22 cellular contexts compared by ENCODE assay signal in genomic region chr19:1482361-1483066, GRCh38. TPM values are rescaled to one million over a fixed set of nuclear protein-coding genes. Genes with fewer than 3 reads are reported as not detected.
A peak's percentile ranks its signal among the peaks of the same experiment; 100 is the strongest.
DNase-seq lines count a peak whose midpoint lies in the region; ATAC-seq, FAIRE-seq and TF ChIP-seq lines count a peak whose summit lies in the region.
"Had no signal": no experiment of that assay in that cellular context is flagged by ENCODE, and none has a peak within 500 bp of the region (broad histone marks: within the 10 kb centered on the region; RNA-seq: fewer than 3 reads in every experiment).

No MANE protein-coding gene starts in this region.

- no peaks in the 10 kb centered on the region for H4K20me1 ChIP-seq in GM12878 (ENCODE audit: control insufficient read depth, insufficient read depth)

- no peak for TF ChIP-seq EP300 in GM12878 (IDR thresholded peaks at IDR 0.05; ENCODE audit: borderline replicate concordance in 1 of 2, control insufficient read depth in 1 of 2, low read depth in 2 of 2, low read length in 2 of 2)

- POLR2A ChIA-PET in GM12878 (lab: Charles Lee) = no interaction called here

- DNase-seq in AG08396 (ENCODE audit: low spot score) (peak; percentile 12), D721Med (ENCODE audit: insufficient read length, low spot score) (peak; percentile 22), GM12878 (ENCODE audit: low read depth, low spot score) (no peak), neuronal stem cell (ENCODE audit: low spot score) (no peak), HuH-7.5 (ENCODE audit: low spot score) (no peak), NCI-H774 (lab: John Stamatoyannopoulos, UW) (no peak), NCI-H510A treated with DMSO at 0.1 percent for 48 hours (lab: John Stamatoyannopoulos, UW) (no peak)
- DNase-seq: DMS79 treated with DMSO at 0.1 percent for 48 hours, GOT3, HFFc6, Karpas-422, MM.1S, NCI-H1105, NCI-H1694 treated with DMSO at 0.1 percent for 48 hours, NCI-H2107, NCI-H345, NCI-H526 treated with DMSO at 0.1 percent for 48 hours, OCI-M1, RPMI8226 had no signal

- no peak for ATAC-seq in GM12878

- peak overlapping the region; percentile 21 for H3K14ac ChIP-seq in neuronal stem cell (ENCODE audit: low read length)

- 83% methylated on average over 28 of the region's 31 CpGs for WGBS in GM12878 (ENCODE audit: insufficient coverage, insufficient replicate concordance, low lambda C conversion rate, missing lambda C conversion rate)
- WGBS in neuronal stem cell (ENCODE audit: extremely low coverage in 2 of 2, insufficient read length in 2 of 2, insufficient replicate concordance in 1 of 2), 2 donors = no CpG with 5 or more reads among the region's 31 CpGs

- H3K79me2 ChIP-seq in GM12878 (ENCODE audit: control insufficient read depth, insufficient read depth, low read length) = peaks cover 8% of the 10 kb centered on the region

- FAIRE-seq in D721Med (lab: Jason Lieb, UNC) (no peak), GM12878 (lab: Jason Lieb, UNC) (no peak)
- FAIRE-seq: GM18507 had no signal

- peak overlapping the region; percentile 43 for H4K8ac ChIP-seq in neuronal stem cell (ENCODE audit: low read depth, low read length)

- peak overlapping the region; percentile 81 for H2AK5ac ChIP-seq in neuronal stem cell (ENCODE audit: low read depth, low read length)

- no peak overlapping the region for H2BK5ac ChIP-seq in neuronal stem cell (ENCODE audit: low read length)

- H2BK120ac ChIP-seq in neuronal stem cell (ENCODE audit: low read depth, low read length) = peak overlapping the region; percentile 72

- no peaks in the 10 kb centered on the region for H3K36me3 ChIP-seq in GM12878 (ENCODE audit: control insufficient read depth in 2 of 2, insufficient read depth in 2 of 2, low read length in 1 of 2)
- H3K36me3 ChIP-seq in neuronal stem cell (replicated peaks in 1 of 2; ENCODE audit: control insufficient read depth in 2 of 2, insufficient read depth in 2 of 2, low read length in 2 of 2) = peaks cover 0 to under 1% of the 10 kb centered on the region in 2 donors

- BruUV-seq in GM12878 (replicated peaks; lab: Mats Ljungman, UMichigan) = no TSS peak

- H3K23ac ChIP-seq in neuronal stem cell (ENCODE audit: low read depth, low read length, poor library complexity) = peak overlapping the region; percentile 89

- H4K91ac ChIP-seq in neuronal stem cell (ENCODE audit: low read depth, low read length, poor library complexity) = peak overlapping the region; percentile 89

- SMC1A ChIA-PET in GM12878 (lab: Charles Lee; ENCODE audit: uncharacterized antibody, unreplicated experiment) = no interaction called here

- CTCF ChIA-PET in GM12878 (lab: Yijun Ruan, JAX) = no interaction called here

- H3K79me1 ChIP-seq in neuronal stem cell (ENCODE audit: low read depth, low read length) = peaks cover 15% of the 10 kb centered on the region

- no peak overlapping the region for H3K4me3 ChIP-seq in GM12878
- H3K4me3 ChIP-seq in neuronal stem cell (ENCODE audit: low read length in 2 of 2) = peak overlapping the region in 1 of 2 donors; percentile 23
- H3K4me3 ChIP-seq: SJSA1 had no signal

- no peak for TF ChIP-seq POLR2A in GM12878 (IDR thresholded peaks at IDR 0.05; ENCODE audit: low read depth, low read length)

- peak overlapping the region; percentile 38 for H2BK15ac ChIP-seq in neuronal stem cell (ENCODE audit: low read length)

- no peaks in the 10 kb centered on the region for H3K27me3 ChIP-seq in GM12878 (replicated peaks in 1 of 2; ENCODE audit: control insufficient read depth in 2 of 2, insufficient read depth in 2 of 2, low read length in 1 of 2)
- no peaks in the 10 kb centered on the region for H3K27me3 ChIP-seq in neuronal stem cell (ENCODE audit: control insufficient read depth in 3 of 3, insufficient read depth in 3 of 3, low read depth in 1 of 3, low read length in 3 of 3)
- H3K27me3 ChIP-seq: SJSA1 had no signal

- TF ChIP-seq CTCF in D721Med (IDR thresholded peaks at IDR 0.05; ENCODE audit: insufficient read depth, missing control alignments) = no peak
- no peak for TF ChIP-seq CTCF in GM12878 (IDR thresholded peaks at IDR 0.05 in 2 of 3, conservative IDR thresholded peaks at IDR 0.05 in 1 of 3; ENCODE audit: control insufficient read depth in 2 of 3, extremely low read depth in 1 of 3, insufficient read depth in 1 of 3, low read depth in 3 of 3, low read length in 3 of 3)

- H3K4me1 ChIP-seq in GM12878 (ENCODE audit: control insufficient read depth, insufficient read depth, low read length) (no peaks in the 10 kb centered on the region), neuronal stem cell (ENCODE audit: control insufficient read depth in 2 of 2, insufficient read depth in 1 of 2, low read depth in 1 of 2, low read length in 2 of 2) (peaks cover 0 to 3% of the 10 kb centered on the region in 2 donors)

- no peak overlapping the region for H3K4me2 ChIP-seq in GM12878 (ENCODE audit: control insufficient read depth, insufficient read depth)
- no peak overlapping the region for H3K4me2 ChIP-seq in neuronal stem cell (ENCODE audit: insufficient read depth, low read length, poor library complexity, severe bottlenecking)

- intact Hi-C loops in GM12878 (cut with micrococcal nuclease; ENCODE audit: unreplicated experiment) = no loop called here

- H3K18ac ChIP-seq in neuronal stem cell (ENCODE audit: low read length) = no peak overlapping the region

- H3K27ac ChIP-seq in GM12878 (ENCODE audit: control insufficient read depth, insufficient read depth) (no peak overlapping the region), neuronal stem cell (replicated peaks; ENCODE audit: low read length) (no peak overlapping the region)
- H3K27ac ChIP-seq: SJSA1 had no signal

- no peaks in the 10 kb centered on the region for H3K9me3 ChIP-seq in GM12878 (replicated peaks; ENCODE audit: control insufficient read depth, insufficient read depth, low read length)
- no peaks in the 10 kb centered on the region for H3K9me3 ChIP-seq in neuronal stem cell (replicated peaks in 1 of 2; ENCODE audit: control insufficient read depth in 2 of 2, insufficient read depth in 1 of 2, low read depth in 1 of 2, low read length in 2 of 2)
- H3K9me3 ChIP-seq: SJSA1 had no signal

- RAD21 ChIA-PET in GM12878 (lab: Charles Lee; ENCODE audit: unreplicated experiment) = no interaction called here

- no peak overlapping the region for H3K4ac ChIP-seq in neuronal stem cell (ENCODE audit: low read length)

- no peak overlapping the region for H2AFZ ChIP-seq in GM12878 (ENCODE audit: control insufficient read depth, low read depth, low read length)
- no peak overlapping the region for H2AFZ ChIP-seq in neuronal stem cell (ENCODE audit: low read length)

- in situ Hi-C loops in GM12878 (cut with MboI) = no loop called here

- no peak overlapping the region for H2BK12ac ChIP-seq in neuronal stem cell (ENCODE audit: low read length)

- H3K9ac ChIP-seq in GM12878 (ENCODE audit: control insufficient read depth, insufficient read depth, low read length) (no peak overlapping the region), neuronal stem cell (ENCODE audit: low read depth, low read length, poor library complexity) (no peak overlapping the region)

- no peak for TF ChIP-seq RAD21 in GM12878 (IDR thresholded peaks at IDR 0.05; ENCODE audit: insufficient read depth, low read depth, low read length)

RNA-seq across cellular contexts. Expression of gene C19orf25, which starts 3.5 kb away (rescaled TPM):
- 69.0 and 71.0 TPM in 2 replicates for total RNA-seq in GM12878 (2013; cell fraction: nucleolus; rRNA removed)
- 36.3 and 38.3 TPM in 2 replicates for total RNA-seq in GM12878 (2014; rRNA removed)
- total RNA-seq in GM12878 (2014; rRNA removed; fragmentation: Illumina TruSeq; extraction: Trizol) = 11.7 and 14.8 TPM in 2 replicates
- 36.5 and 37.5 TPM in 2 replicates for total RNA-seq in GM12878 (2021)
- polyA plus RNA-seq in GM12878 (2011; ENCODE audit: low read depth) = 4.5 TPM
- 6.3 and 13.6 TPM in 2 replicates for polyA plus RNA-seq in GM12878 (2011; rRNA removed)
- polyA plus RNA-seq in GM12878 (2011; cell fraction: cytosol; rRNA removed) = 26.6 and 50.8 TPM in 2 replicates
- 37.5 and 49.9 TPM in 2 replicates for polyA plus RNA-seq in GM12878 (2011; cell fraction: nucleus; rRNA removed)
- 18.6 and 22.1 TPM in 2 replicates for polyA plus RNA-seq in GM12878 (2012)
- 4.2 and 13.2 TPM in 2 replicates for polyA plus RNA-seq in GM12878 (2014; fragmentation: Illumina TruSeq; extraction: Trizol)
- 1 to 10 TPM; 1.2 to 3.9 TPM for polyA plus RNA-seq in GM12878 (2014; fragmentation: Nextera tagmentation; extraction: Ambion mirVana)
- 42.5 and 52.5 TPM in 2 replicates for polyA plus RNA-seq in GM12878 (2014; rRNA removed)
- 10 to 100 TPM; 60.9 to 67.0 TPM for polyA plus RNA-seq in GM12878 (2016; fragmentation: Nextera tagmentation; extraction: Ambion mirVana)
- 4.5 and 13.9 TPM in 2 replicates for polyA minus RNA-seq in GM12878 (2011; rRNA and poly(A)+ RNA removed)
- polyA minus RNA-seq in GM12878 (2011; cell fraction: cytosol; rRNA and poly(A)+ RNA removed) = 8.7 and 11.5 TPM in 2 replicates
- polyA minus RNA-seq in GM12878 (2011; cell fraction: nucleus; rRNA and poly(A)+ RNA removed) = 11.2 and 27.7 TPM in 2 replicates
- polyA plus RNA-seq in neuronal stem cell (2013, experiment 1 of 2) = 22.9 TPM
- 21.4 TPM for polyA plus RNA-seq in neuronal stem cell (2013, experiment 2 of 2)

RNA-seq across cellular contexts. Expression of gene PCSK4, which starts 7.6 kb away (rescaled TPM):
- 3.5 and 4.7 TPM in 2 replicates for total RNA-seq in GM12878 (2013; cell fraction: nucleolus; rRNA removed)
- total RNA-seq in GM12878 (2014; rRNA removed) (0.40 and 0.60 TPM in 2 replicates), GM12878 (2014; rRNA removed; fragmentation: Illumina TruSeq; extraction: Trizol) (0.27 TPM in 1 of 2 replicates, not detected in the other), GM12878 (2021) (0.90 and 0.95 TPM in 2 replicates)
- 0.26 TPM for polyA plus RNA-seq in GM12878 (2011; ENCODE audit: low read depth)
- polyA plus RNA-seq in GM12878 (2011; rRNA removed) (0.12 and 0.35 TPM in 2 replicates), GM12878 (2014; fragmentation: Illumina TruSeq; extraction: Trizol) (not detected in 2 replicates), GM12878 (2014; fragmentation: Nextera tagmentation; extraction: Ambion mirVana) (not detected), GM12878 (2014; rRNA removed) (0.99 and 1.6 TPM in 2 replicates), GM12878 (2016; fragmentation: Nextera tagmentation; extraction: Ambion mirVana) (under 1 TPM; 0.32 to 0.57 TPM)
- polyA plus RNA-seq in GM12878 (2011; cell fraction: cytosol; rRNA removed) = 0.28 and 0.38 TPM in 2 replicates
- 8.8 and 9.8 TPM in 2 replicates for polyA plus RNA-seq in GM12878 (2011; cell fraction: nucleus; rRNA removed)
- 4.1 and 4.7 TPM in 2 replicates for polyA plus RNA-seq in GM12878 (2012)
- 0.59 and 0.67 TPM in 2 replicates for polyA minus RNA-seq in GM12878 (2011; rRNA and poly(A)+ RNA removed)
- not detected in 2 replicates for polyA minus RNA-seq in GM12878 (2011; cell fraction: cytosol; rRNA and poly(A)+ RNA removed)
- 1.7 and 2.0 TPM in 2 replicates for polyA minus RNA-seq in GM12878 (2011; cell fraction: nucleus; rRNA and poly(A)+ RNA removed)
- 8.3 TPM for polyA plus RNA-seq in neuronal stem cell (2013, experiment 1 of 2)
- polyA plus RNA-seq in neuronal stem cell (2013, experiment 2 of 2) = 7.9 TPM

RNA-seq across cellular contexts. Expression of gene REEP6, which starts 8.5 kb away (rescaled TPM):
- 0.27 TPM in 1 of 2 replicates, not detected in the other for total RNA-seq in GM12878 (2013; cell fraction: nucleolus; rRNA removed)
- 0.27 and 0.45 TPM in 2 replicates for total RNA-seq in GM12878 (2014; rRNA removed)
- total RNA-seq in GM12878 (2014; rRNA removed; fragmentation: Illumina TruSeq; extraction: Trizol) = 0.13 TPM in 1 of 2 replicates, not detected in the other
- total RNA-seq in GM12878 (2021) = 0.53 and 0.69 TPM in 2 replicates
- polyA plus RNA-seq in GM12878 (2011; ENCODE audit: low read depth) = not detected
- 0.08 TPM in 1 of 2 replicates, not detected in the other for polyA plus RNA-seq in GM12878 (2011; rRNA removed)
- 0.18 and 0.36 TPM in 2 replicates for polyA plus RNA-seq in GM12878 (2011; cell fraction: cytosol; rRNA removed)
- 0.24 and 0.28 TPM in 2 replicates for polyA plus RNA-seq in GM12878 (2011; cell fraction: nucleus; rRNA removed)
- 0.32 and 0.58 TPM in 2 replicates for polyA plus RNA-seq in GM12878 (2012)
- polyA plus RNA-seq in GM12878 (2014; fragmentation: Illumina TruSeq; extraction: Trizol) = 0.06 TPM in 1 of 2 replicates, not detected in the other
- not detected for polyA plus RNA-seq in GM12878 (2014; fragmentation: Nextera tagmentation; extraction: Ambion mirVana)
- polyA plus RNA-seq in GM12878 (2014; rRNA removed) = 0.32 and 0.57 TPM in 2 replicates
- polyA plus RNA-seq in GM12878 (2016; fragmentation: Nextera tagmentation; extraction: Ambion mirVana) = 1 to 10 TPM in 1 of 2 experiments, under 1 TPM in 1; 0.60 to 1.1 TPM
- not detected in 2 replicates for polyA minus RNA-seq in GM12878 (2011; rRNA and poly(A)+ RNA removed)
- polyA minus RNA-seq in GM12878 (2011; cell fraction: cytosol; rRNA and poly(A)+ RNA removed) = not detected in 2 replicates
- polyA minus RNA-seq in GM12878 (2011; cell fraction: nucleus; rRNA and poly(A)+ RNA removed) = not detected in 2 replicates
- polyA plus RNA-seq in neuronal stem cell (2013, experiment 1 of 2) = 18.0 TPM
- polyA plus RNA-seq in neuronal stem cell (2013, experiment 2 of 2) = 17.5 TPM

RNA-seq across cellular contexts. Expression of gene ADAMTSL5, which starts 30.3 kb away (rescaled TPM):
- not detected in 2 replicates for total RNA-seq in GM12878 (2013; cell fraction: nucleolus; rRNA removed)
- 0.17 TPM in 1 of 2 replicates, not detected in the other for total RNA-seq in GM12878 (2014; rRNA removed)
- total RNA-seq in GM12878 (2014; rRNA removed; fragmentation: Illumina TruSeq; extraction: Trizol) = not detected in 2 replicates
- 0.40 and 0.51 TPM in 2 replicates for total RNA-seq in GM12878 (2021)
- 0.08 TPM for polyA plus RNA-seq in GM12878 (2011; ENCODE audit: low read depth)
- 0.04 TPM in 1 of 2 replicates, not detected in the other for polyA plus RNA-seq in GM12878 (2011; rRNA removed)
- polyA plus RNA-seq in GM12878 (2011; cell fraction: cytosol; rRNA removed) = 0.07 and 0.32 TPM in 2 replicates
- 0.37 and 0.40 TPM in 2 replicates for polyA plus RNA-seq in GM12878 (2011; cell fraction: nucleus; rRNA removed)
- polyA plus RNA-seq in GM12878 (2012) = 0.11 and 0.19 TPM in 2 replicates
- polyA plus RNA-seq in GM12878 (2014; fragmentation: Illumina TruSeq; extraction: Trizol) = 0.04 TPM in 1 of 2 replicates, not detected in the other
- not detected for polyA plus RNA-seq in GM12878 (2014; fragmentation: Nextera tagmentation; extraction: Ambion mirVana)
- 0.09 and 0.47 TPM in 2 replicates for polyA plus RNA-seq in GM12878 (2014; rRNA removed)
- under 1 TPM in 1 of 2 experiments, not detected in 1; 0.83 TPM for polyA plus RNA-seq in GM12878 (2016; fragmentation: Nextera tagmentation; extraction: Ambion mirVana)
- polyA minus RNA-seq in GM12878 (2011; rRNA and poly(A)+ RNA removed) = 0.07 TPM in 1 of 2 replicates, not detected in the other
- not detected in 2 replicates for polyA minus RNA-seq in GM12878 (2011; cell fraction: cytosol; rRNA and poly(A)+ RNA removed)
- polyA minus RNA-seq in GM12878 (2011; cell fraction: nucleus; rRNA and poly(A)+ RNA removed) = not detected in 2 replicates
- 0.31 TPM for polyA plus RNA-seq in neuronal stem cell (2013, experiment 1 of 2)
- 0.21 TPM for polyA plus RNA-seq in neuronal stem cell (2013, experiment 2 of 2)
- total RNA-seq: B cell had no signal

RNA-seq across cellular contexts. Expression of gene APC2, which starts 32.6 kb away (rescaled TPM):
- total RNA-seq in GM12878 (2013; cell fraction: nucleolus; rRNA removed) = 0.34 and 0.46 TPM in 2 replicates
- total RNA-seq in GM12878 (2014; rRNA removed) (under 0.01 and 0.11 TPM in 2 replicates), GM12878 (2014; rRNA removed; fragmentation: Illumina TruSeq; extraction: Trizol) (0.05 TPM in 1 of 2 replicates, not detected in the other), GM12878 (2021) (0.08 and 0.26 TPM in 2 replicates)
- polyA plus RNA-seq in GM12878 (2011; ENCODE audit: low read depth) = 0.31 TPM
- polyA plus RNA-seq in GM12878 (2011; rRNA removed) (not detected in 2 replicates), GM12878 (2014; fragmentation: Illumina TruSeq; extraction: Trizol) (not detected in 2 replicates), GM12878 (2014; fragmentation: Nextera tagmentation; extraction: Ambion mirVana) (under 1 TPM in 1 of 2 experiments, not detected in 1; 0.02 TPM), GM12878 (2014; rRNA removed) (0.16 and 0.73 TPM in 2 replicates), GM12878 (2016; fragmentation: Nextera tagmentation; extraction: Ambion mirVana) (under 1 TPM in 1 of 2 experiments, not detected in 1; 0.04 TPM)
- polyA plus RNA-seq in GM12878 (2011; cell fraction: cytosol; rRNA removed) = 0.03 TPM in 1 of 2 replicates, not detected in the other
- polyA plus RNA-seq in GM12878 (2011; cell fraction: nucleus; rRNA removed) = 0.18 and 0.38 TPM in 2 replicates
- polyA plus RNA-seq in GM12878 (2012) = 0.27 and 0.43 TPM in 2 replicates
- 0.05 TPM in 1 of 2 replicates, not detected in the other for polyA minus RNA-seq in GM12878 (2011; rRNA and poly(A)+ RNA removed)
- not detected in 2 replicates for polyA minus RNA-seq in GM12878 (2011; cell fraction: cytosol; rRNA and poly(A)+ RNA removed)
- polyA minus RNA-seq in GM12878 (2011; cell fraction: nucleus; rRNA and poly(A)+ RNA removed) = 0.12 and 0.38 TPM in 2 replicates
- 3.4 TPM for polyA plus RNA-seq in neuronal stem cell (2013, experiment 1 of 2)
- polyA plus RNA-seq in neuronal stem cell (2013, experiment 2 of 2) = 3.9 TPM
- total RNA-seq: SJSA1 had no signal

Comparison
In these comparisons a context has a peak if more than half of its experiments do, and no peak if none do; other contexts are left out.
1. DNase-seq: peak in AG08396 (single experiment) and D721Med (single experiment); none in GM12878 (single experiment), neuronal stem cell (single experiment), HuH-7.5 (single experiment), NCI-H774 (single experiment) and NCI-H510A treated with DMSO at 0.1 percent for 48 hours (single experiment).